18 cellular contexts compared by ENCODE assay signal in the genomic region with DNA sequence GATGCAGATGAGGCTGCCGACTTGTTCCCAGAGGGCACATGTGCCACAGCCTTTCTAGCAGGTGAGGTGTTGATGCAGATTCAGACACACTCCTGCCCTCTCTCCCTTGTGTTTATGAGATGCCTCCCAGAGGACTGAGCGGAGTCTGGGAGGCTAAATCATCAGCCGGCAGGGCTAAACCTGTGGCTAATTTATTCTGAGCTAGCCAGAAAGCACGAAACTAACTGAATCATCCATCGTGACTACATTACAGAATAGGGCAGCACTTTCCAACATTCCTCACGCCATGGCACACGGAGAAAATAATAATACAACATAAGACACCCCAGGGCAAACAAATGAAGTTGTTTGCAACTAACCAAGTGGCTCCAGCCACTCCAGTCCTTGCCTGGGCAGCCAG.
DNase-seq lines count a peak whose midpoint lies in the region; ATAC-seq, FAIRE-seq and TF ChIP-seq lines count a peak whose summit lies in the region.
"Had no signal": no experiment of that assay in that cellular context is flagged by ENCODE, and none has a peak within 500 bp of the region (broad histone marks: within the 10 kb centered on the region; RNA-seq: fewer than 3 reads in every experiment).

No MANE protein-coding gene starts in this region.

- intact Hi-C loops in left lung (cut with DNase I) (no loop called here), heart left ventricle (cut with DNase I) (no loop called here)

- H3K9ac ChIP-seq in H1 (replicated peaks in 1 of 4; ENCODE audit: extremely low read depth in 1 of 4, low read depth in 3 of 4, low read length in 3 of 4), result no peak overlapping the region

- no peak overlapping the region for H3K18ac ChIP-seq in H1 (ENCODE audit: extremely low read depth, low read length)

- H3K36me3 ChIP-seq in H1 (ENCODE audit: control insufficient read depth in 2 of 4, insufficient read depth in 4 of 4, low read length in 3 of 4) (no peaks in the 10 kb centered on the region), osteoblast (ENCODE audit: insufficient read depth, low read length) (no peaks in the 10 kb centered on the region), left lung (no peaks in the 10 kb centered on the region), heart left ventricle (no peaks in the 10 kb centered on the region)
- H3K36me3 ChIP-seq: HAP-1, Peyer's patch had no signal

- peak; percentile 12 for DNase-seq in Caki2 (ENCODE audit: low read depth)
- peak; percentile 82 for DNase-seq in M059J (ENCODE audit: low read depth)
- no peak for DNase-seq in H1 (ENCODE audit: low read depth in 1 of 2, low spot score in 2 of 2)
- DNase-seq in osteoblast (ENCODE audit: insufficient read length, low spot score, missing footprints), result peak; percentile 90
- DNase-seq in left lung, result no peak
- DNase-seq in activated effector memory CD4-positive, alpha-beta T cell treated with anti-CD3 and anti-CD28 coated beads, Interleukin-2, amount 50 U/mL, for 16 hours, result no peak
- DNase-seq in heart left ventricle, result no peak
- no peak for DNase-seq in urothelium cell line (ENCODE audit: low spot score)
- DNase-seq: activated gamma-delta T cell; body of pancreas; left ventricle myocardium superior; naive thymus-derived CD8-positive, alpha-beta T cell; Peyer's patch; substantia nigra; T-cell had no signal

- POLR2A ChIA-PET in H1 (lab: Charles Lee; ENCODE audit: partially characterized antibody), result no interaction called here

- TF ChIP-seq EP300 in H1 (IDR thresholded peaks at IDR 0.05; ENCODE audit: borderline replicate concordance in 1 of 2, low read depth in 2 of 2, low read length in 2 of 2), result no peak

- no peak overlapping the region for H4K91ac ChIP-seq in H1 (replicated peaks; ENCODE audit: insufficient read length, low read length)

- 72% methylated on average over 7 of the region's 7 CpGs; no CpG with 5 or more reads in 1 of the 2 experiments for WGBS in H1 (ENCODE audit: extremely low coverage in 1 of 2, insufficient coverage in 1 of 2, insufficient read length in 1 of 2, insufficient replicate concordance in 2 of 2, low coverage in 1 of 2, low lambda C conversion rate in 2 of 2, missing lambda C conversion rate in 1 of 2), 2 experiments
- WGBS in heart left ventricle, 4 donors, result 55 to 77% (median 59%) methylated on average over 6 to 7 of the region's 7 CpGs

- H4K20me1 ChIP-seq in H1 (replicated peaks in 1 of 2; ENCODE audit: control insufficient read depth in 1 of 2, insufficient read depth in 2 of 2, low read length in 2 of 2), result no peaks in the 10 kb centered on the region
- no peaks in the 10 kb centered on the region for H4K20me1 ChIP-seq in osteoblast (ENCODE audit: insufficient read depth, low read length)

- H3K79me2 ChIP-seq in H1 (ENCODE audit: control insufficient read depth in 1 of 2, insufficient read depth in 2 of 2, low read length in 2 of 2), result no peaks in the 10 kb centered on the region
- H3K79me2 ChIP-seq in osteoblast (ENCODE audit: insufficient read depth, low read length), result no peaks in the 10 kb centered on the region

- peak overlapping the region; percentile 93; the same call in 1 of the 2 replicates for H2BK15ac ChIP-seq in H1 (ENCODE audit: low read length)

- no peak for TF ChIP-seq RAD21 in H1 (IDR thresholded peaks at IDR 0.05 in 1 of 2, conservative IDR thresholded peaks at IDR 0.05 in 1 of 2; ENCODE audit: low read depth in 2 of 2, low read length in 2 of 2)

- no peaks in the 10 kb centered on the region for H3K79me1 ChIP-seq in H1 (ENCODE audit: low read depth, low read length)

- CTCF ChIA-PET in H1 (lab: Charles Lee; ENCODE audit: partially characterized antibody), result interaction anchor here (2.3 kb wide), 1 partner anchor 71 kb away, joined by 5 read pairs; no protein-coding TSS in a partner anchor

- no peak overlapping the region for H2BK120ac ChIP-seq in H1 (replicated peaks; ENCODE audit: low read depth, low read length)

- ATAC-seq in left lung (no peak), heart left ventricle (no peak)
- ATAC-seq: body of pancreas; GM12878; naive thymus-derived CD8-positive, alpha-beta T cell; T-cell; WTC11 had no signal

- no peak overlapping the region for H3K56ac ChIP-seq in H1 (replicated peaks; ENCODE audit: insufficient read length, low read depth, low read length)

- in situ Hi-C loops in Caki2 (cut with HindIII; ENCODE audit: low pct_unique_long_range_greater_than_20kb, low sequenced_read_pairs), result no loop called here

- H2AFZ ChIP-seq in H1 (ENCODE audit: low read length), result no peak overlapping the region
- H2AFZ ChIP-seq in osteoblast (ENCODE audit: low read length), result peak overlapping the region; percentile 69

- H2BK20ac ChIP-seq in H1 (ENCODE audit: low read length), result no peak overlapping the region

- 0 out of 4 replicates have a peak, but pooled peaks cover 0 to 4% of the 10 kb centered on the region in 2 experiments for H3K9me3 ChIP-seq in H1 (ENCODE audit: insufficient read depth in 2 of 2, low read depth in 1 of 2, low read length in 1 of 2)
- peaks cover 2% of the 10 kb centered on the region for H3K9me3 ChIP-seq in osteoblast (ENCODE audit: low read depth, low read length)
- H3K9me3 ChIP-seq in left lung, result no peaks in the 10 kb centered on the region
- H3K9me3 ChIP-seq in heart left ventricle, result peaks cover 0 to 10% (median 0%) of the 10 kb centered on the region in 12 donors
- H3K9me3 ChIP-seq: body of pancreas, HAP-1, Peyer's patch had no signal

- H2BK5ac ChIP-seq in H1 (ENCODE audit: low read depth, low read length), result no peak overlapping the region

- no peak overlapping the region for H3K4me3 ChIP-seq in H1 (ENCODE audit: extremely low read depth in 1 of 4, insufficient read depth in 2 of 4, low read depth in 3 of 4, low read length in 4 of 4)
- peak overlapping the region; percentile 26 for H3K4me3 ChIP-seq in osteoblast (ENCODE audit: insufficient read depth, low read length)
- no peak overlapping the region for H3K4me3 ChIP-seq in left lung
- no peak overlapping the region for H3K4me3 ChIP-seq in heart left ventricle
- H3K4me3 ChIP-seq: body of pancreas, GM12878, HAP-1, Peyer's patch had no signal

- no peak overlapping the region for H3K23ac ChIP-seq in H1 (ENCODE audit: insufficient read length)

- no peaks in the 10 kb centered on the region for H3K27me3 ChIP-seq in H1 (replicated peaks in 1 of 4; ENCODE audit: control insufficient read depth in 3 of 4, extremely low read depth in 1 of 4, insufficient read depth in 3 of 4, low read length in 3 of 4)
- H3K27me3 ChIP-seq in osteoblast (ENCODE audit: insufficient read depth, low read length), result no peaks in the 10 kb centered on the region
- peaks cover 0 to 7% of the 10 kb centered on the region in 2 donors for H3K27me3 ChIP-seq in left lung
- peaks cover 0 to 18% (median 0%) of the 10 kb centered on the region in 9 donors for H3K27me3 ChIP-seq in heart left ventricle
- H3K27me3 ChIP-seq: body of pancreas, Peyer's patch had no signal

- H4K8ac ChIP-seq in H1 (ENCODE audit: extremely low read depth, insufficient read depth, low read length), result 0 out of 2 replicates have a peak overlapping the region, but pooled peaks have one; percentile 15

- TF ChIP-seq CTCF in H1 (IDR thresholded peaks at IDR 0.05; ENCODE audit: control extremely low read depth in 1 of 3, insufficient read depth in 1 of 3, low read depth in 1 of 3, low read length in 3 of 3) (no peak), osteoblast (IDR thresholded peaks at IDR 0.05; ENCODE audit: extremely low read depth, low read depth, low read length) (no peak), left lung (IDR thresholded peaks at IDR 0.05) (no peak), heart left ventricle (IDR thresholded peaks at IDR 0.05) (no peak)

- no peak overlapping the region for H3K27ac ChIP-seq in H1 (ENCODE audit: low read depth, low read length)
- H3K27ac ChIP-seq in osteoblast (ENCODE audit: low read depth, low read length), result peak overlapping the region; percentile 70
- H3K27ac ChIP-seq in left lung, result no peak overlapping the region
- H3K27ac ChIP-seq in heart left ventricle, result no peak overlapping the region
- H3K27ac ChIP-seq: body of pancreas, Peyer's patch had no signal

- H3K4me2 ChIP-seq in H1 (ENCODE audit: insufficient read depth in 1 of 2, low read depth in 2 of 2, low read length in 2 of 2) (no peak overlapping the region), osteoblast (ENCODE audit: insufficient read depth, low read length) (peak overlapping the region; percentile 55)

- TF ChIP-seq POLR2A in H1 (IDR thresholded peaks at IDR 0.05; ENCODE audit: control extremely low read depth in 1 of 2, low read depth in 2 of 2, low read length in 2 of 2), result no peak
- TF ChIP-seq POLR2A in heart left ventricle (IDR thresholded peaks at IDR 0.05), result no peak

- FAIRE-seq in H1 (lab: Jason Lieb, UNC), result no peak
- FAIRE-seq in urothelium cell line (lab: Jason Lieb, UNC), result no peak
- FAIRE-seq: GM12878 had no signal

- H2AK5ac ChIP-seq in H1 (ENCODE audit: low read depth, low read length), result no peak overlapping the region

- H3K14ac ChIP-seq in H1 (ENCODE audit: insufficient read length), result no peak overlapping the region

- H2BK12ac ChIP-seq in H1 (ENCODE audit: low read depth, low read length), result no peak overlapping the region

- no peak overlapping the region for H4K5ac ChIP-seq in H1 (ENCODE audit: insufficient read length, low read depth, low read length)

- H3K4me1 ChIP-seq in H1 (replicated peaks in 1 of 4; ENCODE audit: control insufficient read depth in 3 of 4, insufficient read depth in 4 of 4, low read length in 3 of 4) (peaks cover 0 to 14% (median 7%) of the 10 kb centered on the region in 4 experiments; a peak in 4 of 7 replicates), osteoblast (ENCODE audit: insufficient read depth, low read length) (peaks cover 33% of the 10 kb centered on the region), left lung (no peaks in the 10 kb centered on the region), heart left ventricle (no peaks in the 10 kb centered on the region)
- H3K4me1 ChIP-seq: body of pancreas, HAP-1 had no signal

- no peaks in the 10 kb centered on the region for H3K23me2 ChIP-seq in H1 (ENCODE audit: low read depth, low read length)

- no peak overlapping the region for H3K4ac ChIP-seq in H1 (replicated peaks; ENCODE audit: insufficient read length, low read depth, low read length)

TF ChIP-seq in H1, 55 proteins besides CTCF, POLR2A, EP300 and RAD21 (continues in another document):
- TF ChIP-seq ASH2L (IDR thresholded peaks at IDR 0.05; ENCODE audit: low read length), result no peak
- no peak for TF ChIP-seq RBBP5 (IDR thresholded peaks at IDR 0.05; ENCODE audit: borderline replicate concordance, low read depth, low read length)
- no peak for TF ChIP-seq POLR2AphosphoS5 (IDR thresholded peaks at IDR 0.05; ENCODE audit: low read depth, low read length)
- TF ChIP-seq YY1 (IDR thresholded peaks at IDR 0.05; ENCODE audit: low read depth, low read length), result no peak
- TF ChIP-seq JUND (IDR thresholded peaks at IDR 0.05; ENCODE audit: low read length), result no peak
- TF ChIP-seq GABPA (IDR thresholded peaks at IDR 0.05; ENCODE audit: borderline replicate concordance, insufficient read depth, low read length), result no peak
- TF ChIP-seq TAF7 (optimal IDR thresholded peaks at IDR 0.05; ENCODE audit: borderline replicate concordance, low read depth, low read length), result no peak
- no peak for TF ChIP-seq TEAD4 (IDR thresholded peaks at IDR 0.05; ENCODE audit: low read depth, low read length)
- TF ChIP-seq SP1 (IDR thresholded peaks at IDR 0.05; ENCODE audit: low read depth, low read length), result no peak

Comparison
In these comparisons a context has a peak if more than half of its experiments do, and no peak if none do; other contexts are left out.
1. DNase-seq: peak in Caki2 (single experiment), M059J (single experiment) and osteoblast (single experiment); none in H1 (0 of 2), left lung (0 of 2), activated effector memory CD4-positive, alpha-beta T cell treated with anti-CD3 and anti-CD28 coated beads, Interleukin-2, amount 50 U/mL, for 16 hours (single experiment), heart left ventricle (0 of 5) and urothelium cell line (single experiment).